ENCODE assay signal across 20 cellular contexts in genomic region chr4:128483816-128484215, GRCh38.
DNase-seq lines count a peak whose midpoint lies in the region; ATAC-seq and TF ChIP-seq lines count a peak whose summit lies in the region.
"Had no signal": no experiment of that assay in that cellular context is flagged by ENCODE, and none has a peak within 500 bp of the region (broad histone marks: within the 10 kb centered on the region; RNA-seq: fewer than 3 reads in every experiment).

No MANE protein-coding gene starts in this region.

- DNase-seq in AG09319 (ENCODE audit: extremely low read depth, low read depth) (peak; percentile 46), HFF-Myc (ENCODE audit: extremely low read depth, low read depth) (peak; percentile 57), astrocyte of the hippocampus (ENCODE audit: low read depth, low spot score) (peak; percentile 54), foreskin fibroblast (peak; percentile 68 to 87), endodermal cell (no peak)
- DNase-seq in activated T-cell treated with anti-CD3 and anti-CD28 coated beads, Interleukin-2, amount 50 U/mL, for 1 hour, result no peak
- no peak for DNase-seq in stimulated activated CD4-positive, alpha-beta T cell treated with anti-CD3 and anti-CD28 coated beads, Interleukin-4, amount 100 ng/mL, for 1 hour
- DNase-seq: activated CD4-positive, alpha-beta memory T cell treated with anti-CD3 and anti-CD28 coated beads, Interleukin-2, amount 10 ng/mL, durations not matched to agents 7 days and 5 days; activated naive CD4-positive, alpha-beta T cell treated with anti-CD3 and anti-CD28 coated beads, Interleukin-2, amount 50 U/mL, for 16 hours; activated T-cell treated with anti-CD3 and anti-CD28 coated beads, Interleukin-2, amount 50 U/mL, for 4 hours; foreskin melanocyte; GDM1; MM.1S; NCI-H187; NCI-H524; PC-3 had no signal

- TF ChIP-seq CTCF in AG09319 (IDR thresholded peaks at IDR 0.05; ENCODE audit: low read depth, low read length) (no peak), HFF-Myc (IDR thresholded peaks at IDR 0.05; ENCODE audit: low read depth, low read length, missing control alignments) (no peak), foreskin fibroblast (IDR thresholded peaks at IDR 0.05; ENCODE audit: low read depth, low read length) (no peak), endodermal cell (conservative IDR thresholded peaks at IDR 0.05) (no peak)

- H3K27me3 ChIP-seq in endodermal cell (ENCODE audit: control insufficient read depth, insufficient read depth, low read length, poor library complexity, severe bottlenecking), result no peaks in the 10 kb centered on the region
- H3K27me3 ChIP-seq: right atrium auricular region, vagina had no signal

- no peaks in the 10 kb centered on the region for H3K36me3 Mint-ChIP-seq in endodermal cell (ENCODE audit: low read depth)

- H3K27me3 Mint-ChIP-seq in endodermal cell (ENCODE audit: insufficient read depth), result no peaks in the 10 kb centered on the region

- no peak overlapping the region for H3K4me3 ChIP-seq in HFF-Myc (replicated peaks; ENCODE audit: low read depth, low read length)
- H3K4me3 ChIP-seq in foreskin fibroblast (ENCODE audit: low read depth in 1 of 2, low read length in 2 of 2), result no peak overlapping the region
- H3K4me3 ChIP-seq in endodermal cell (ENCODE audit: low read length), result no peak overlapping the region
- H3K4me3 ChIP-seq: right atrium auricular region, vagina had no signal

- no peaks in the 10 kb centered on the region for H3K4me1 ChIP-seq in endodermal cell (ENCODE audit: control insufficient read depth, insufficient read depth, low read length)
- H3K4me1 ChIP-seq: right atrium auricular region, vagina had no signal

- no peaks in the 10 kb centered on the region for H3K4me1 Mint-ChIP-seq in endodermal cell
- H3K4me1 Mint-ChIP-seq: activated CD4-positive, alpha-beta memory T cell treated with anti-CD3 and anti-CD28 coated beads, Interleukin-2, amount 10 ng/mL, durations not matched to agents 7 days and 5 days had no signal

- no peak for ATAC-seq in GM18520 (IDR thresholded peaks at IDR 0.05; ENCODE audit: unreplicated experiment)
- ATAC-seq: activated T-cell treated with anti-CD3 and anti-CD28 coated beads, Interleukin-2, amount 50 U/mL, for 4 hours; HepG2; PC-3 had no signal

- no peaks in the 10 kb centered on the region for H3K36me3 ChIP-seq in endodermal cell (ENCODE audit: control insufficient read depth, insufficient read depth, low read length)
- H3K36me3 ChIP-seq: right atrium auricular region, vagina had no signal

- no peak overlapping the region for H3K4me3 Mint-ChIP-seq in endodermal cell
- H3K4me3 Mint-ChIP-seq: activated CD4-positive, alpha-beta memory T cell treated with anti-CD3 and anti-CD28 coated beads, Interleukin-2, amount 10 ng/mL, durations not matched to agents 7 days and 5 days; activated T-cell treated with anti-CD3 and anti-CD28 coated beads, Interleukin-2, amount 50 U/mL, for 4 hours had no signal

- no peak overlapping the region for H3K27ac ChIP-seq in endodermal cell (ENCODE audit: low read depth, low read length)
- H3K27ac ChIP-seq: right atrium auricular region, vagina had no signal

- peaks cover 5% of the 10 kb centered on the region for H3K9me3 ChIP-seq in endodermal cell (ENCODE audit: control insufficient read depth, low read length)
- H3K9me3 ChIP-seq: right atrium auricular region, vagina had no signal

- no peak overlapping the region for H3K27ac Mint-ChIP-seq in endodermal cell
- H3K27ac Mint-ChIP-seq: activated CD4-positive, alpha-beta memory T cell treated with anti-CD3 and anti-CD28 coated beads, Interleukin-2, amount 10 ng/mL, durations not matched to agents 7 days and 5 days had no signal

- 100% methylated on average over 2 of the region's 2 CpGs; no CpG with 5 or more reads in 1 of the 2 experiments for WGBS in endodermal cell (ENCODE audit: insufficient coverage in 1 of 2, insufficient read length in 1 of 2), 2 experiments

- no peak overlapping the region for H3K9ac ChIP-seq in endodermal cell (ENCODE audit: extremely low read depth, low read length, poor library complexity, severe bottlenecking)

- peaks cover 5% of the 10 kb centered on the region for H3K9me3 Mint-ChIP-seq in endodermal cell
- H3K9me3 Mint-ChIP-seq: activated CD4-positive, alpha-beta memory T cell treated with anti-CD3 and anti-CD28 coated beads, Interleukin-2, amount 10 ng/mL, durations not matched to agents 7 days and 5 days; activated T-cell treated with anti-CD3 and anti-CD28 coated beads, Interleukin-2, amount 50 U/mL, for 4 hours had no signal

Comparison
In these comparisons a context has a peak if more than half of its experiments do, and no peak if none do; other contexts are left out.
1. DNase-seq: peak in AG09319 (single experiment), HFF-Myc (single experiment), astrocyte of the hippocampus (single experiment) and foreskin fibroblast (2 of 2); none in endodermal cell (single experiment), activated T-cell treated with anti-CD3 and anti-CD28 coated beads, Interleukin-2, amount 50 U/mL, for 1 hour (single experiment) and stimulated activated CD4-positive, alpha-beta T cell treated with anti-CD3 and anti-CD28 coated beads, Interleukin-4, amount 100 ng/mL, for 1 hour (single experiment).